1 cellular context compared by ENCODE assay signal in genomic region chr11:78770931-78771330, GRCh38.
TF ChIP-seq lines count a peak whose summit lies in the region.

No MANE protein-coding gene starts in this region.

TF ChIP-seq in liver, 16 proteins besides CTCF, POLR2A, EP300 and RAD21 (continued from another document):
- TF ChIP-seq, protein P1, sequence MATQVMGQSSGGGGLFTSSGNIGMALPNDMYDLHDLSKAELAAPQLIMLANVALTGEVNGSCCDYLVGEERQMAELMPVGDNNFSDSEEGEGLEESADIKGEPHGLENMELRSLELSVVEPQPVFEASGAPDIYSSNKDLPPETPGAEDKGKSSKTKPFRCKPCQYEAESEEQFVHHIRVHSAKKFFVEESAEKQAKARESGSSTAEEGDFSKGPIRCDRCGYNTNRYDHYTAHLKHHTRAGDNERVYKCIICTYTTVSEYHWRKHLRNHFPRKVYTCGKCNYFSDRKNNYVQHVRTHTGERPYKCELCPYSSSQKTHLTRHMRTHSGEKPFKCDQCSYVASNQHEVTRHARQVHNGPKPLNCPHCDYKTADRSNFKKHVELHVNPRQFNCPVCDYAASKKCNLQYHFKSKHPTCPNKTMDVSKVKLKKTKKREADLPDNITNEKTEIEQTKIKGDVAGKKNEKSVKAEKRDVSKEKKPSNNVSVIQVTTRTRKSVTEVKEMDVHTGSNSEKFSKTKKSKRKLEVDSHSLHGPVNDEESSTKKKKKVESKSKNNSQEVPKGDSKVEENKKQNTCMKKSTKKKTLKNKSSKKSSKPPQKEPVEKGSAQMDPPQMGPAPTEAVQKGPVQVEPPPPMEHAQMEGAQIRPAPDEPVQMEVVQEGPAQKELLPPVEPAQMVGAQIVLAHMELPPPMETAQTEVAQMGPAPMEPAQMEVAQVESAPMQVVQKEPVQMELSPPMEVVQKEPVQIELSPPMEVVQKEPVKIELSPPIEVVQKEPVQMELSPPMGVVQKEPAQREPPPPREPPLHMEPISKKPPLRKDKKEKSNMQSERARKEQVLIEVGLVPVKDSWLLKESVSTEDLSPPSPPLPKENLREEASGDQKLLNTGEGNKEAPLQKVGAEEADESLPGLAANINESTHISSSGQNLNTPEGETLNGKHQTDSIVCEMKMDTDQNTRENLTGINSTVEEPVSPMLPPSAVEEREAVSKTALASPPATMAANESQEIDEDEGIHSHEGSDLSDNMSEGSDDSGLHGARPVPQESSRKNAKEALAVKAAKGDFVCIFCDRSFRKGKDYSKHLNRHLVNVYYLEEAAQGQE (IDR thresholded peaks at IDR 0.05) = no peak
- peak; percentile 92 to 95 for TF ChIP-seq RXRA (IDR thresholded peaks at IDR 0.05)
- peak; percentile 99 for TF ChIP-seq HNF4G (IDR thresholded peaks at IDR 0.05)
- TF ChIP-seq TAF1 (conservative IDR thresholded peaks at IDR 0.05) = no peak
- TF ChIP-seq ZBTB33 (IDR thresholded peaks at IDR 0.05) = peak; percentile 85
- TF ChIP-seq HNF4A (conservative IDR thresholded peaks at IDR 0.05) = peak; percentile 99 to 100
- peak in 1 of 2 donors; percentile 75 for TF ChIP-seq JUND (IDR thresholded peaks at IDR 0.05)
- peak; percentile 70 for TF ChIP-seq FOXA2 (IDR thresholded peaks at IDR 0.05)
